Comparison of ENCODE assay signal across 9 cellular contexts in genomic region chr10:7409045-7409731, GRCh38. TPM values are rescaled to one million over a fixed set of nuclear protein-coding genes. Genes with fewer than 3 reads are reported as not detected.
DNase-seq lines count a peak whose midpoint lies in the region; ATAC-seq, FAIRE-seq and TF ChIP-seq lines count a peak whose summit lies in the region.
"Had no signal": no experiment of that assay in that cellular context is flagged by ENCODE, and none has a peak within 500 bp of the region (broad histone marks: within the 10 kb centered on the region; RNA-seq: fewer than 3 reads in every experiment).

No MANE protein-coding gene starts in this region.

- H3K79me2 ChIP-seq in K562 (ENCODE audit: control insufficient read depth, insufficient read depth, low read length): peaks cover 66% of the 10 kb centered on the region

- no peak for TF ChIP-seq RAD21 in K562 (CRISPR knock-in tag; conservative IDR thresholded peaks at IDR 0.05 in 1 of 2, IDR thresholded peaks at IDR 0.05 in 1 of 2)

- POLR2A ChIA-PET in K562 (lab: Yijun Ruan, JAX): interaction anchor here (0.7 to 1.1 kb wide), 3 partner anchors 36 to 354 kb away, joined by 3 to 4 read pairs (median 3); no protein-coding TSS in a partner anchor

- peaks cover 8% of the 10 kb centered on the region; the same call in 1 of the 2 replicates for H4K20me1 ChIP-seq in K562 (replicated peaks; ENCODE audit: control insufficient read depth, insufficient read depth, low read length)

- peak overlapping the region; percentile 85 for H3K4me2 ChIP-seq in K562 (ENCODE audit: insufficient read depth, low read length)

- TSS peak; percentile 48 for BruUV-seq in K562 (replicated peaks; lab: Mats Ljungman, UMichigan)

- peaks cover 8% of the 10 kb centered on the region; the same call in 2 of the 3 replicates for H3K36me3 ChIP-seq in K562 (ENCODE audit: control insufficient read depth, insufficient read depth, low read length)

- H3K9me1 ChIP-seq in K562 (ENCODE audit: control insufficient read depth, insufficient read depth, low read length): no peaks in the 10 kb centered on the region

- WGBS in K562 (ENCODE audit: insufficient coverage, low coverage, missing lambda C conversion rate): under 1% methylated on average over 32 of the region's 38 CpGs

- TF ChIP-seq POLR2A in GM18505 (IDR thresholded peaks at IDR 0.05; ENCODE audit: borderline replicate concordance, extremely low read depth, insufficient read depth, insufficient read length): peak; percentile 43
- TF ChIP-seq POLR2A in K562 (conservative IDR thresholded peaks at IDR 0.05): no peak

- peaks cover 24 to 34% of the 10 kb centered on the region in 2 experiments for H3K4me1 ChIP-seq in K562 (replicated peaks in 1 of 2; ENCODE audit: control insufficient read depth in 2 of 2, insufficient read depth in 2 of 2, low read length in 2 of 2)

- no peak for TF ChIP-seq EP300 in K562 (IDR thresholded peaks at IDR 0.05; ENCODE audit: low read length)

- H3K9ac ChIP-seq in K562 (ENCODE audit: insufficient read depth in 1 of 2, low read depth in 2 of 2, low read length in 2 of 2): peak overlapping the region; percentile 81 to 98

- CTCF ChIA-PET in K562 (lab: Yijun Ruan, JAX; ENCODE audit: low intra/inter-chr PET ratio): interaction anchor here (0.5 to 1.3 kb wide), 4 partner anchors 149 to 571 kb away, joined by 3 to 11 read pairs (median 4); no protein-coding TSS in a partner anchor

- intact Hi-C loops in K562 (cut with micrococcal nuclease): loop anchor here (2.0 to 10.0 kb wide), 4 partner anchors 94 to 488 kb away; no protein-coding TSS in a partner anchor

- TF ChIP-seq CTCF in K562 (IDR thresholded peaks at IDR 0.05 in 2 of 3, conservative IDR thresholded peaks at IDR 0.05 in 1 of 3; ENCODE audit: insufficient read depth in 2 of 3, low read depth in 1 of 3, low read length in 3 of 3): no peak

- H3K27ac ChIP-seq in K562 (ENCODE audit: extremely low read depth, low read depth, low read length): peak overlapping the region; percentile 83

- H2AFZ ChIP-seq in K562 (ENCODE audit: low read depth, low read length): peak overlapping the region; percentile 74

- no peaks in the 10 kb centered on the region for H3K27me3 ChIP-seq in K562 (ENCODE audit: control insufficient read depth in 2 of 2, insufficient read depth in 2 of 2, low read length in 2 of 2)
- H3K27me3 ChIP-seq: body of pancreas had no signal

- peak; percentile 81 for FAIRE-seq in K562 (lab: Jason Lieb, UNC)

- ATAC-seq in GM18505 (IDR thresholded peaks at IDR 0.05; ENCODE audit: unreplicated experiment): no peak
- ATAC-seq in HG02678 (IDR thresholded peaks at IDR 0.05; ENCODE audit: unreplicated experiment): peak; percentile 48
- ATAC-seq in K562: peak; percentile 58

- DNase-seq in SK-MEL-5 (ENCODE audit: low read depth, low spot score) (peak; percentile 6), K562 (ENCODE audit: extremely low read depth in 1 of 4, low spot score in 3 of 4) (peak; percentile 41 to 71 (median 52)), left kidney (ENCODE audit: low read depth, low spot score) (peak; percentile 69), AG20443 (ENCODE audit: low spot score) (no peak), SW480 (ENCODE audit: low spot score) (no peak)
- DNase-seq in stimulated activated CD4-positive, alpha-beta T cell treated with anti-CD3 and anti-CD28 coated beads, TNF-alpha, amount 100 ng/mL, for 4 hours (ENCODE audit: low read depth in 3 of 3): peak in 2 of 3 experiments; percentile 27 to 35

- H3K4me3 ChIP-seq in K562: peak overlapping the region; percentile 85

- no peaks in the 10 kb centered on the region for H3K9me3 ChIP-seq in K562 (replicated peaks; ENCODE audit: control insufficient read depth, insufficient read depth, low read depth, low read length)
- H3K9me3 ChIP-seq: body of pancreas had no signal

- in situ Hi-C loops in SK-MEL-5 (cut with HindIII; ENCODE audit: low pct_unique_long_range_greater_than_20kb, low sequenced_read_pairs) (no loop called here), K562 (cut with MboI) (loop anchor here (5.0 to 25.0 kb wide), 3 partner anchors 144 to 722 kb away; no protein-coding TSS in a partner anchor)

TF ChIP-seq in K562, 482 proteins besides CTCF, POLR2A, EP300 and RAD21 (continues in another document):
- peak in 1 of 2 experiments; percentile 82; a peak in 2 of 4 replicates for TF ChIP-seq HDAC1 (IDR thresholded peaks at IDR 0.05)
- no peak for TF ChIP-seq HMBOX1 (IDR thresholded peaks at IDR 0.05)
- no peak for TF ChIP-seq ETV6 (IDR thresholded peaks at IDR 0.05; ENCODE audit: borderline replicate concordance in 1 of 2, low read depth in 2 of 2, low read length in 1 of 2)
- TF ChIP-seq ETV6 (CRISPR knock-in tag; IDR thresholded peaks at IDR 0.05; ENCODE audit: borderline replicate concordance): no peak
- TF ChIP-seq HMGN3 (IDR thresholded peaks at IDR 0.05; ENCODE audit: borderline replicate concordance, extremely low read depth, insufficient read length, low read depth, low read length): no peak
- TF ChIP-seq KDM1A (IDR thresholded peaks at IDR 0.05): peak in 1 of 2 experiments; percentile 54; a peak in 1 of 4 replicates
- peak; percentile 29; the same call in 1 of the 2 replicates for TF ChIP-seq RAD51 (IDR thresholded peaks at IDR 0.05; ENCODE audit: borderline replicate concordance, low read depth)
- no peak for TF ChIP-seq CBFA2T3 (IDR thresholded peaks at IDR 0.05)
- TF ChIP-seq ZNF124 (CRISPR knock-in tag; IDR thresholded peaks at IDR 0.05): no peak
- TF ChIP-seq MAX (CRISPR knock-in tag; IDR thresholded peaks at IDR 0.05): peak; percentile 68
- TF ChIP-seq ID3 (CRISPR knock-in tag; IDR thresholded peaks at IDR 0.05): no peak
- TF ChIP-seq ID3 (tag; IDR thresholded peaks at IDR 0.05): no peak
- no peak for TF ChIP-seq CLOCK (CRISPR knock-in tag; IDR thresholded peaks at IDR 0.05; ENCODE audit: borderline replicate concordance)
- TF ChIP-seq FUS (optimal IDR thresholded peaks at IDR 0.05; ENCODE audit: low read depth, low read length): no peak

RNA-seq across cellular contexts. Expression of gene SFMBT2, which starts 1.6 kb away (rescaled TPM):
- total RNA-seq in SK-MEL-5 (2014; rRNA removed; shearing (Covaris generic)): 2.0 and 2.2 TPM in 2 replicates
- 1.6 and 2.9 TPM in 2 replicates for polyA plus RNA-seq in SK-MEL-5 (2015; cell fraction: cytosol; rRNA removed)
- 2.0 and 3.4 TPM in 2 replicates for polyA plus RNA-seq in SK-MEL-5 (2015; cell fraction: nucleus; rRNA removed)
- total RNA-seq in K562 (2011; cell fraction: chromatin; rRNA removed; ENCODE audit: low replicate concordance): 51.8 and 114 TPM in 2 replicates
- total RNA-seq in K562 (2011; cell fraction: nucleolus; rRNA removed): 23.8 and 29.5 TPM in 2 replicates
- 50.7 and 67.7 TPM in 2 replicates for total RNA-seq in K562 (2011; cell fraction: nucleoplasm; rRNA removed)
- total RNA-seq in K562 (2014; rRNA removed): 5.2 and 6.4 TPM in 2 replicates
- 9.6 and 9.9 TPM in 2 replicates for total RNA-seq in K562 (2014; rRNA removed; fragmentation: Illumina TruSeq; extraction: Trizol)
- 7.3 and 7.6 TPM in 2 replicates for total RNA-seq in K562 (2015; rRNA removed; fragmentation: Illumina TruSeq; extraction: Trizol)
- 12.1 and 13.6 TPM in 2 replicates for total RNA-seq in K562 (2021)
- 8.4 and 10.0 TPM in 2 replicates for polyA plus RNA-seq in K562 (2011; rRNA removed)
- polyA plus RNA-seq in K562 (2011; cell fraction: cytosol; rRNA removed): 4.1 and 7.4 TPM in 2 replicates
- 23.9 and 27.9 TPM in 2 replicates for polyA plus RNA-seq in K562 (2011; cell fraction: nucleus; rRNA removed)
- 5.0 and 6.9 TPM in 2 replicates for polyA plus RNA-seq in K562 (2012)
- polyA plus RNA-seq in K562 (2014; fragmentation: Illumina TruSeq; extraction: Trizol): 7.8 and 9.2 TPM in 2 replicates
- 1 to 10 TPM; 1.2 TPM for polyA plus RNA-seq in K562 (2014; fragmentation: Nextera tagmentation; extraction: Ambion mirVana)
- polyA plus RNA-seq in K562 (2014; rRNA removed): 6.2 and 6.5 TPM in 2 replicates
- 17.7 and 30.0 TPM in 2 replicates for polyA minus RNA-seq in K562 (2011; rRNA and poly(A)+ RNA removed)
- 8.5 and 9.5 TPM in 2 replicates for polyA minus RNA-seq in K562 (2011; cell fraction: cytosol; rRNA and poly(A)+ RNA removed)
- 18.8 and 35.8 TPM in 2 replicates for polyA minus RNA-seq in K562 (2011; cell fraction: nucleus; rRNA and poly(A)+ RNA removed)

Comparison
In these comparisons a context has a peak if more than half of its experiments do, and no peak if none do; other contexts are left out.
1. DNase-seq: peak in SK-MEL-5 (single experiment), K562 (4 of 4), left kidney (single experiment) and stimulated activated CD4-positive, alpha-beta T cell treated with anti-CD3 and anti-CD28 coated beads, TNF-alpha, amount 100 ng/mL, for 4 hours (2 of 3); none in AG20443 (single experiment) and SW480 (single experiment).